Comparison of ENCODE assay signal across 12 cellular contexts in genomic region chr1:234589854-234590620, GRCh38. TPM values are rescaled to one million over a fixed set of nuclear protein-coding genes. Genes with fewer than 3 reads are reported as not detected.
DNase-seq lines count a peak whose midpoint lies in the region; ATAC-seq and TF ChIP-seq lines count a peak whose summit lies in the region.
"Had no signal": no experiment of that assay in that cellular context is flagged by ENCODE, and none has a peak within 500 bp of the region (broad histone marks: within the 10 kb centered on the region; RNA-seq: fewer than 3 reads in every experiment).

No MANE protein-coding gene starts in this region.

- H2BK15ac ChIP-seq in neuronal stem cell (ENCODE audit: low read length) = no peak overlapping the region

- no peak for TF ChIP-seq CTCF in BE2C (IDR thresholded peaks at IDR 0.05; ENCODE audit: low read depth, low read length)
- TF ChIP-seq CTCF in Panc1 (IDR thresholded peaks at IDR 0.05) = no peak
- TF ChIP-seq CTCF in fibroblast of lung (conservative IDR thresholded peaks at IDR 0.05 in 1 of 2, IDR thresholded peaks at IDR 0.05 in 1 of 2; ENCODE audit: low read depth in 1 of 2, low read length in 2 of 2) = no peak

- POLR2A ChIA-PET in Panc1 (lab: Charles Lee) = no interaction called here

- no peak overlapping the region for H2BK120ac ChIP-seq in neuronal stem cell (ENCODE audit: low read depth, low read length)

- no peak overlapping the region for H2BK12ac ChIP-seq in neuronal stem cell (ENCODE audit: low read length)

- H3K79me1 ChIP-seq in neuronal stem cell (ENCODE audit: low read depth, low read length) = no peaks in the 10 kb centered on the region

- H2AK5ac ChIP-seq in neuronal stem cell (ENCODE audit: low read depth, low read length) = no peak overlapping the region

- ATAC-seq in Panc1 (no peak), GM21825 (IDR thresholded peaks at IDR 0.05; ENCODE audit: unreplicated experiment) (no peak)

- H4K8ac ChIP-seq in neuronal stem cell (ENCODE audit: low read depth, low read length) = no peak overlapping the region

- H3K9ac ChIP-seq in fibroblast of lung (ENCODE audit: insufficient read depth, low read length) (no peak overlapping the region), neuronal stem cell (ENCODE audit: low read depth, low read length, poor library complexity) (no peak overlapping the region)

- H3K27me3 ChIP-seq in BE2C = no peaks in the 10 kb centered on the region
- no peaks in the 10 kb centered on the region for H3K27me3 ChIP-seq in Panc1 (ENCODE audit: control insufficient read depth, insufficient read depth, low read length)
- H3K27me3 ChIP-seq in fibroblast of lung (ENCODE audit: control insufficient read depth, insufficient read depth, low read length) = no peaks in the 10 kb centered on the region
- no peaks in the 10 kb centered on the region for H3K27me3 ChIP-seq in neuronal stem cell (ENCODE audit: control insufficient read depth in 3 of 3, insufficient read depth in 3 of 3, low read depth in 1 of 3, low read length in 3 of 3)

- intact Hi-C loops in Panc1 (cut with micrococcal nuclease; ENCODE audit: unreplicated experiment) = no loop called here

- H3K4ac ChIP-seq in neuronal stem cell (ENCODE audit: low read length) = no peak overlapping the region

- no peaks in the 10 kb centered on the region for H3K79me2 ChIP-seq in fibroblast of lung (ENCODE audit: control insufficient read depth, insufficient read depth, low read length)

- CTCF ChIA-PET in Panc1 (lab: Charles Lee) = no interaction called here

- H2AFZ ChIP-seq in fibroblast of lung (ENCODE audit: low read length) = peak overlapping the region; percentile 31
- H2AFZ ChIP-seq in neuronal stem cell (ENCODE audit: low read length) = peak overlapping the region; percentile 30

- no peak overlapping the region for H3K4me3 ChIP-seq in BE2C (ENCODE audit: low read depth, low read length)
- H3K4me3 ChIP-seq in Panc1 (ENCODE audit: low read depth in 2 of 2, low read length in 2 of 2) = no peak overlapping the region
- H3K4me3 ChIP-seq in fibroblast of lung (replicated peaks in 1 of 4; ENCODE audit: control extremely low read depth in 1 of 4, insufficient read depth in 1 of 4, low read depth in 3 of 4, low read length in 4 of 4) = no peak overlapping the region
- H3K4me3 ChIP-seq in neuronal stem cell (ENCODE audit: low read length in 2 of 2) = no peak overlapping the region

- H3K9me3 ChIP-seq in BE2C = no peaks in the 10 kb centered on the region
- peaks cover 4% of the 10 kb centered on the region; the same call in 1 of the 2 replicates for H3K9me3 ChIP-seq in Panc1 (ENCODE audit: control insufficient read depth, insufficient read depth, low read depth, low read length)
- no peaks in the 10 kb centered on the region for H3K9me3 ChIP-seq in fibroblast of lung (ENCODE audit: control insufficient read depth, insufficient read depth, low read depth, low read length)
- H3K9me3 ChIP-seq in neuronal stem cell (replicated peaks in 1 of 2; ENCODE audit: control insufficient read depth in 2 of 2, insufficient read depth in 1 of 2, low read depth in 1 of 2, low read length in 2 of 2) = peaks cover 2 to 3% of the 10 kb centered on the region in 2 donors

- H2BK5ac ChIP-seq in neuronal stem cell (ENCODE audit: low read length) = no peak overlapping the region

- H3K36me3 ChIP-seq in BE2C (no peaks in the 10 kb centered on the region), Panc1 (ENCODE audit: control insufficient read depth, insufficient read depth, low read length) (no peaks in the 10 kb centered on the region), fibroblast of lung (ENCODE audit: control insufficient read depth, insufficient read depth, low read length) (no peaks in the 10 kb centered on the region), neuronal stem cell (replicated peaks in 1 of 2; ENCODE audit: control insufficient read depth in 2 of 2, insufficient read depth in 2 of 2, low read length in 2 of 2) (no peaks in the 10 kb centered on the region)

- peak overlapping the region; percentile 10 for H4K91ac ChIP-seq in neuronal stem cell (ENCODE audit: low read depth, low read length, poor library complexity)

- H3K4me2 ChIP-seq in fibroblast of lung (ENCODE audit: extremely low read depth, insufficient read depth, low read length) (peak overlapping the region; percentile 54), neuronal stem cell (ENCODE audit: insufficient read depth, low read length, poor library complexity, severe bottlenecking) (no peak overlapping the region)

- H3K23ac ChIP-seq in neuronal stem cell (ENCODE audit: low read depth, low read length, poor library complexity) = no peak overlapping the region

- BruUV-seq in Panc1 (replicated peaks; lab: Mats Ljungman, UMichigan) = no TSS peak

- in situ Hi-C loops in Panc1 (cut with HindIII; ENCODE audit: low pct_unique_long_range_greater_than_20kb, low sequenced_read_pairs) = no loop called here

- H3K14ac ChIP-seq in neuronal stem cell (ENCODE audit: low read length) = no peak overlapping the region

- DNase-seq in BE2C = peak; percentile 57
- no peak for DNase-seq in Panc1 (ENCODE audit: low read depth, low spot score)
- DNase-seq in fibroblast of lung (ENCODE audit: low read depth in 2 of 2) = peak in 1 of 2 donors; percentile 40
- DNase-seq in neuronal stem cell (ENCODE audit: low spot score) = no peak
- no peak for DNase-seq in activated CD8-positive, alpha-beta memory T cell treated with anti-CD3 and anti-CD28 coated beads, Interleukin-2, amount 50 U/mL, for 4 hours
- no peak for DNase-seq in RPMI8226
- no peak for DNase-seq in activated naive CD4-positive, alpha-beta T cell treated with Interleukin-2 at 50 U/mL for 16 hours
- DNase-seq: activated T-cell treated with anti-CD3 and anti-CD28 coated beads for 4 hours, mesendoderm, NCI-H1436 had no signal

- no peaks in the 10 kb centered on the region for H4K20me1 ChIP-seq in fibroblast of lung (ENCODE audit: control insufficient read depth, extremely low read depth, insufficient read depth, low read length)

- H3K18ac ChIP-seq in neuronal stem cell (ENCODE audit: low read length) = no peak overlapping the region

- H3K4me1 ChIP-seq in BE2C (peaks cover 11% of the 10 kb centered on the region), Panc1 (ENCODE audit: control insufficient read depth, insufficient read depth, low read length) (peaks cover 7% of the 10 kb centered on the region), fibroblast of lung (ENCODE audit: control insufficient read depth, extremely low read depth, insufficient read depth, low read length) (peaks cover 3% of the 10 kb centered on the region), neuronal stem cell (ENCODE audit: control insufficient read depth in 2 of 2, insufficient read depth in 1 of 2, low read depth in 1 of 2, low read length in 2 of 2) (peaks cover 0 to 3% of the 10 kb centered on the region in 2 donors)

- WGBS in neuronal stem cell (ENCODE audit: extremely low coverage in 2 of 2, insufficient read length in 2 of 2, insufficient replicate concordance in 1 of 2), 2 donors = no CpG with 5 or more reads among the region's 7 CpGs

- H3K27ac ChIP-seq in Panc1 (ENCODE audit: low read length) (peak overlapping the region; percentile 13; the same call in 1 of the 2 replicates), fibroblast of lung (ENCODE audit: insufficient read depth, low read length) (no peak overlapping the region), neuronal stem cell (replicated peaks; ENCODE audit: low read length) (no peak overlapping the region)
- H3K27ac ChIP-seq: C4-2B had no signal

RNA-seq across cellular contexts. Expression of gene IRF2BP2, which starts 19.9 kb away (rescaled TPM):
- 199 TPM for polyA plus RNA-seq in BE2C (2012; ENCODE audit: insufficient read depth, insufficient read length, low read depth)
- total RNA-seq in Panc1 (2021; ENCODE audit: unreplicated experiment) (187 TPM), fibroblast of lung (71.8 and 113 TPM in 2 replicates)
- 155 TPM for polyA plus RNA-seq in Panc1 (2012; ENCODE audit: insufficient read length)
- 17.8 and 28.2 TPM in 2 replicates for polyA plus RNA-seq in fibroblast of lung
- 28.9 and 44.7 TPM in 2 replicates for polyA plus RNA-seq in fibroblast of lung (2012)
- 38.6 and 48.1 TPM in 2 replicates for polyA minus RNA-seq in fibroblast of lung (ENCODE audit: low replicate concordance)
- polyA plus RNA-seq in neuronal stem cell (2013, experiment 1 of 2) = 28.8 TPM
- polyA plus RNA-seq in neuronal stem cell (2013, experiment 2 of 2) = 29.3 TPM
